ENCODE assay signal across 20 cellular contexts in the genomic region with DNA sequence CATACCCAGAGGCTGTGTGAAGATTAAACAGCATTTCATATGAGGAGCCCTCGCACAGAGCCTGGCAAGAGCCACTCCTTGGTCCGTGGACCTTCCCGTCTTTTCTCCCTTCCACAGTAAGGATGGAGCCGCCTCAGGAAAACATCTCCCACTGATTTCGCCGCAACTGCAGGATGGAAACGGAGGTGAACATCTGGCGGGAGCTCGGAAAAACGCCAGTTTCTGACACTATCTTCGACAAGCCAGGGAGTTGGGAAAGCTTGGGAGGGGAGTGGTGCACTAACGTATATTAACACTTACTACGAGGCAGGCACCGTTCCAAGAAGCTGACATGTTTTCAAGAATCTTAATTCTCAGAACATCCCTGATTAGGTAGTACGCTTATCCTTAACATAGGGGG.
DNase-seq lines count a peak whose midpoint lies in the region; ATAC-seq, FAIRE-seq and TF ChIP-seq lines count a peak whose summit lies in the region.
"Had no signal": no experiment of that assay in that cellular context is flagged by ENCODE, and none has a peak within 500 bp of the region (broad histone marks: within the 10 kb centered on the region; RNA-seq: fewer than 3 reads in every experiment).

No MANE protein-coding gene starts in this region.

- no peak overlapping the region for H4K91ac ChIP-seq in H9 (ENCODE audit: insufficient read length, low read depth, low read length)

- no peaks in the 10 kb centered on the region for H3K9me1 ChIP-seq in keratinocyte (ENCODE audit: control insufficient read depth, extremely low read depth, insufficient read depth, low read length)

- dilution Hi-C loops in keratinocyte (cut with MboI; ENCODE audit: extremely low pct_ligation_motif_present, low sequenced_read_pairs) = no loop called here

- intact Hi-C loops in upper lobe of right lung (cut with DNase I) = no loop called here

- H3K9me3 ChIP-seq in endodermal cell (ENCODE audit: control insufficient read depth, low read length) = no peaks in the 10 kb centered on the region
- H3K9me3 ChIP-seq in keratinocyte (ENCODE audit: control insufficient read depth, low read depth, low read length) = no peaks in the 10 kb centered on the region
- no peaks in the 10 kb centered on the region for H3K9me3 ChIP-seq in upper lobe of right lung
- H3K9me3 ChIP-seq in H9 (ENCODE audit: control insufficient read depth, low read depth, low read length) = no peaks in the 10 kb centered on the region
- H3K9me3 ChIP-seq: Peyer's patch had no signal

- H3K18ac ChIP-seq in H9 (ENCODE audit: insufficient read length, low read depth, low read length) = no peak overlapping the region

- no peak overlapping the region for H3K56ac ChIP-seq in H9 (ENCODE audit: insufficient read length, low read depth, low read length)

- H3K36me3 ChIP-seq in endodermal cell (ENCODE audit: control insufficient read depth, insufficient read depth, low read length) (peaks cover 4% of the 10 kb centered on the region), keratinocyte (ENCODE audit: control insufficient read depth in 2 of 2, extremely low read depth in 1 of 2, insufficient read depth in 2 of 2, low read length in 2 of 2) (no peaks in the 10 kb centered on the region), upper lobe of right lung (no peaks in the 10 kb centered on the region)
- H3K36me3 ChIP-seq: Peyer's patch had no signal

- no peak overlapping the region for H3K23ac ChIP-seq in H9 (ENCODE audit: insufficient read length, low read depth, low read length)

- H3K4ac ChIP-seq in H9 (ENCODE audit: low read depth, low read length) = no peak overlapping the region

- H2AFZ ChIP-seq in keratinocyte (ENCODE audit: control insufficient read depth, low read length) = no peak overlapping the region
- H2AFZ ChIP-seq in H9 (ENCODE audit: low read length) = no peak overlapping the region

- H3K36me3 Mint-ChIP-seq in endodermal cell (ENCODE audit: low read depth) (no peaks in the 10 kb centered on the region), H9 (ENCODE audit: insufficient read depth in 1 of 3, low read depth in 3 of 3) (no peaks in the 10 kb centered on the region)
- no peaks in the 10 kb centered on the region for H3K36me3 Mint-ChIP-seq in T-helper 2 cell treated with Interferon-gamma antibody and Interleukin-4, amounts not matched to agents 5 μg/mL and 100 μg/mL, for 36 hours (ENCODE audit: low read depth)

- no peaks in the 10 kb centered on the region for H3K27me3 Mint-ChIP-seq in endodermal cell (ENCODE audit: insufficient read depth)
- no peaks in the 10 kb centered on the region for H3K27me3 Mint-ChIP-seq in T-helper 2 cell treated with Interferon-gamma antibody and Interleukin-4, amounts not matched to agents 5 μg/mL and 100 μg/mL, for 36 hours (ENCODE audit: low read depth)
- H3K27me3 Mint-ChIP-seq in H9 (ENCODE audit: low read depth) = no peaks in the 10 kb centered on the region; the same call in 1 of the 2 replicates

- H3K27me3 ChIP-seq in endodermal cell (ENCODE audit: control insufficient read depth, insufficient read depth, low read length, poor library complexity, severe bottlenecking) (no peaks in the 10 kb centered on the region), keratinocyte (ENCODE audit: control insufficient read depth, extremely low read depth, insufficient read depth, low read length) (no peaks in the 10 kb centered on the region), upper lobe of right lung (no peaks in the 10 kb centered on the region), H9 (ENCODE audit: insufficient read depth, low read length) (no peaks in the 10 kb centered on the region)
- H3K27me3 ChIP-seq: Peyer's patch had no signal

- H3K4me3 Mint-ChIP-seq in endodermal cell = no peak overlapping the region
- H3K4me3 Mint-ChIP-seq in T-helper 2 cell treated with Interferon-gamma antibody and Interleukin-4, amounts not matched to agents 5 μg/mL and 100 μg/mL, for 36 hours = no peak overlapping the region
- no peak overlapping the region for H3K4me3 Mint-ChIP-seq in H9

- no peak for ATAC-seq in upper lobe of right lung
- no peak for ATAC-seq in HG03175 (IDR thresholded peaks at IDR 0.05; ENCODE audit: unreplicated experiment)

- no peak overlapping the region for H2BK15ac ChIP-seq in H9 (ENCODE audit: low read depth, low read length)

- H4K20me1 ChIP-seq in keratinocyte (ENCODE audit: control insufficient read depth, extremely low read depth, insufficient read depth, low read length) (no peaks in the 10 kb centered on the region), H9 (ENCODE audit: control insufficient read depth, insufficient read depth, insufficient read length) (no peaks in the 10 kb centered on the region)

- no peak overlapping the region for H2BK12ac ChIP-seq in H9 (ENCODE audit: insufficient read length, low read depth, low read length)

- no peak overlapping the region for H3K4me3 ChIP-seq in endodermal cell (ENCODE audit: low read length)
- H3K4me3 ChIP-seq in keratinocyte (ENCODE audit: control insufficient read depth in 2 of 3, extremely low read depth in 1 of 3, insufficient read depth in 2 of 3, low read depth in 1 of 3, low read length in 3 of 3) = no peak overlapping the region
- no peak overlapping the region for H3K4me3 ChIP-seq in upper lobe of right lung
- H3K4me3 ChIP-seq: Peyer's patch had no signal

- no peak overlapping the region for H2BK20ac ChIP-seq in H9 (ENCODE audit: low read depth, low read length, poor library complexity, severe bottlenecking)

- H3K9ac ChIP-seq in endodermal cell (ENCODE audit: extremely low read depth, low read length, poor library complexity, severe bottlenecking) (no peak overlapping the region), keratinocyte (ENCODE audit: control insufficient read depth, extremely low read depth, insufficient read depth, low read length) (no peak overlapping the region), H9 (ENCODE audit: extremely low read depth, insufficient read length, low read length) (no peak overlapping the region)

- H3K79me1 ChIP-seq in H9 (ENCODE audit: insufficient read depth, low read depth, low read length, poor library complexity, severe bottlenecking) = no peaks in the 10 kb centered on the region

- H2BK120ac ChIP-seq in H9 (ENCODE audit: low read depth, low read length, poor library complexity, severe bottlenecking) = no peak overlapping the region

- H3K23me2 ChIP-seq in H9 (ENCODE audit: insufficient read length, low read depth, low read length, poor library complexity, severe bottlenecking) = no peaks in the 10 kb centered on the region

- FAIRE-seq in keratinocyte (lab: Jason Lieb, UNC) = no peak
- FAIRE-seq: D721Med, G401.6, H1 had no signal

- H3K9me3 Mint-ChIP-seq in endodermal cell (no peaks in the 10 kb centered on the region), H9 (no peaks in the 10 kb centered on the region)
- H3K9me3 Mint-ChIP-seq in T-helper 2 cell treated with Interferon-gamma antibody and Interleukin-4, amounts not matched to agents 5 μg/mL and 100 μg/mL, for 36 hours = no peaks in the 10 kb centered on the region

- H3K27ac Mint-ChIP-seq in endodermal cell (peak overlapping the region; percentile 19), H9 (peak overlapping the region in 1 of 3 experiments; percentile 42; a peak in 1 of 7 replicates)
- H3K27ac Mint-ChIP-seq in T-helper 2 cell treated with Interferon-gamma antibody and Interleukin-4, amounts not matched to agents 5 μg/mL and 100 μg/mL, for 36 hours = no peak overlapping the region

- 94 to 96% methylated on average over 15 of the region's 15 CpGs for WGBS in endodermal cell (ENCODE audit: insufficient coverage in 1 of 2, insufficient read length in 1 of 2), 2 experiments
- no CpG with 5 or more reads among the region's 15 CpGs for WGBS in H9 (ENCODE audit: extremely low coverage, insufficient read length, low lambda C conversion rate)

- no peak overlapping the region for H2AK5ac ChIP-seq in H9 (ENCODE audit: insufficient read length, low read length)

- no peak overlapping the region for H3K14ac ChIP-seq in H9 (ENCODE audit: insufficient read depth, low read length)

- H3K27ac ChIP-seq in endodermal cell (ENCODE audit: low read depth, low read length) (no peak overlapping the region), keratinocyte (ENCODE audit: control insufficient read depth, insufficient read depth, low read length) (no peak overlapping the region), upper lobe of right lung (no peak overlapping the region), H9 (ENCODE audit: insufficient read length, low read depth, low read length) (no peak overlapping the region)
- H3K27ac ChIP-seq: C4-2B, Peyer's patch had no signal

- H2BK5ac ChIP-seq in H9 (ENCODE audit: insufficient read length, low read length) = no peak overlapping the region

- no peak overlapping the region for H4K5ac ChIP-seq in H9 (ENCODE audit: insufficient read length, low read depth, low read length)

- H3K4me1 ChIP-seq in endodermal cell (ENCODE audit: control insufficient read depth, insufficient read depth, low read length) = peaks cover 17% of the 10 kb centered on the region
- peaks cover 9% of the 10 kb centered on the region for H3K4me1 ChIP-seq in keratinocyte (ENCODE audit: control insufficient read depth, extremely low read depth, insufficient read depth, low read length)
- no peaks in the 10 kb centered on the region for H3K4me1 ChIP-seq in upper lobe of right lung
- no peaks in the 10 kb centered on the region; the same call in 1 of the 2 replicates for H3K4me1 ChIP-seq in H9 (ENCODE audit: insufficient read depth, low read length)

- DNase-seq in NCI-H1694 treated with DMSO at 0.1 percent for 48 hours (lab: John Stamatoyannopoulos, UW) (peak; percentile 62), endodermal cell (no peak), keratinocyte (ENCODE audit: low read depth, low spot score) (no peak), upper lobe of right lung (peak; percentile 36), H9 (no peak)
- no peak for DNase-seq in T-helper 2 cell treated with Interferon-gamma antibody and Interleukin-4, amounts not matched to agents 5 μg/mL and 100 μg/mL, for 36 hours (ENCODE audit: low spot score)
- DNase-seq: ACHN; Karpas-422; MM.1S; NCI-H1105; NCI-H2107; NCI-H510A; NCI-H748 treated with DMSO at 0.1 percent for 48 hours; NK-92 treated with Interleukin-12 subunit alpha and Interleukin-12 subunit beta, amount 100 ng/mL, for 24 hours; Peyer's patch had no signal

- TF ChIP-seq CTCF in endodermal cell (conservative IDR thresholded peaks at IDR 0.05) (no peak), keratinocyte (optimal IDR thresholded peaks at IDR 0.05 in 1 of 3, IDR thresholded peaks at IDR 0.05 in 1 of 3, conservative IDR thresholded peaks at IDR 0.05 in 1 of 3; ENCODE audit: extremely low read depth in 1 of 3, insufficient read depth in 2 of 3, low read length in 3 of 3) (no peak), upper lobe of right lung (IDR thresholded peaks at IDR 0.05) (no peak), H9 (conservative IDR thresholded peaks at IDR 0.05) (no peak)

- H3K4me2 ChIP-seq in keratinocyte (ENCODE audit: control insufficient read depth, extremely low read depth, insufficient read depth, low read depth, low read length) (peak overlapping the region; percentile 42), H9 (ENCODE audit: insufficient read depth, insufficient read length, low read length) (no peak overlapping the region)

- no peak overlapping the region for H3T11ph ChIP-seq in H9 (ENCODE audit: low read length)

- H3K4me1 Mint-ChIP-seq in endodermal cell (peaks cover 33% of the 10 kb centered on the region), H9 (peaks cover 12 to 13% of the 10 kb centered on the region in 2 experiments)
- H3K4me1 Mint-ChIP-seq in T-helper 2 cell treated with Interferon-gamma antibody and Interleukin-4, amounts not matched to agents 5 μg/mL and 100 μg/mL, for 36 hours (ENCODE audit: low read depth) = peaks cover 2% of the 10 kb centered on the region

- H3K79me2 ChIP-seq in keratinocyte (ENCODE audit: control insufficient read depth, insufficient read depth, low read length) = no peaks in the 10 kb centered on the region
- H3K79me2 ChIP-seq in H9 (ENCODE audit: insufficient read depth, low read length) = no peaks in the 10 kb centered on the region; the same call in 1 of the 2 replicates

- H4K8ac ChIP-seq in H9 (replicated peaks; ENCODE audit: insufficient read length, low read depth, low read length) = no peak overlapping the region

Comparison
In these comparisons a context has a peak if more than half of its experiments do, and no peak if none do; other contexts are left out.
1. DNase-seq: peak in NCI-H1694 treated with DMSO at 0.1 percent for 48 hours (single experiment) and upper lobe of right lung (single experiment); none in endodermal cell (single experiment), keratinocyte (single experiment), T-helper 2 cell treated with Interferon-gamma antibody and Interleukin-4, amounts not matched to agents 5 μg/mL and 100 μg/mL, for 36 hours (single experiment) and H9 (single experiment).